Comparison of ENCODE assay signal across 8 cellular contexts in the genomic region with DNA sequence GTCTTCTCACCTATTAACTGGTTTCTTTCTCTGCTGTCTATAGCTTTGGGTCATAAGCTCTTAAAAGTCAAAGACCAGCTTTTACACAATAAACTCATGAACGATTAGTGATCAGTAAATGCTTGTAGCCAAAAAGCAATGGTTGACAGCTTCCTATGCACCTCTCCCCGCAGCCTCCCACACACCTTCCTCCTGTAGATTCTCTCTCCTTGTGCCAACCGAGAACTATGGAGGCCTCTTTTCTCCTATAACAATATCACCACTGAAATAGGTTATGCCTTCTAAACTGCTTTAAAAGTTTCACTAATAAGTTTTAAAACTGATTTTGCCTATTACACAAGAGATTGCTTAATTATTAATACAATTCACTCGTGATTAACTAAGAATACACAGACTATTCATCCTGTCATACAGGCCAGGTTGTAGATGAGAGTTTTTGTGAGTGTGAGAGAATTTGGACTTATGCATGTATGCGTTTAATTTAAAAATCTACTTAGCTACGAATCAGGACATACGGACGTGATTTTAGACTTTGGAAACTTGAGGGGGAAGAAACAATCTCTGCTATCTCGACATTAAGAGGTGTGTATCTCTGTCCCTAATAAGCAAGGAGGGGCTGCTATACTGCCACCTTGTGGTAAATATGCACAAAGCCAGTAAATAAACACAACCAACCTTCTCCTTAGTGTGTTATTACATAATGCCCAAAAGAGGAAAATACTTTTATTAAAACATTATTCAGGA.
A peak's percentile ranks its signal among the peaks of the same experiment; 100 is the strongest.
DNase-seq lines count a peak whose midpoint lies in the region; ATAC-seq and TF ChIP-seq lines count a peak whose summit lies in the region.

No MANE protein-coding gene starts in this region.

- no peak overlapping the region for H3K4ac ChIP-seq in neuronal stem cell (ENCODE audit: low read length)

- H3K27me3 ChIP-seq in CD4-positive, CD25-positive, alpha-beta regulatory T cell (ENCODE audit: control insufficient read depth, insufficient read depth, low read length) = no peaks in the 10 kb centered on the region
- no peaks in the 10 kb centered on the region for H3K27me3 ChIP-seq in neuronal stem cell (ENCODE audit: control insufficient read depth in 3 of 3, insufficient read depth in 3 of 3, low read depth in 1 of 3, low read length in 3 of 3)

- TF ChIP-seq CTCF in fibroblast of mammary gland (conservative IDR thresholded peaks at IDR 0.05; ENCODE audit: control insufficient read depth, insufficient read depth, low read depth, low read length) = peak; percentile 72

- no peak overlapping the region for H2BK120ac ChIP-seq in neuronal stem cell (ENCODE audit: low read depth, low read length)

- WGBS in neuronal stem cell (ENCODE audit: extremely low coverage in 2 of 2, insufficient read length in 2 of 2, insufficient replicate concordance in 1 of 2), 2 donors = no CpG with 5 or more reads among the region's 9 CpGs

- no peaks in the 10 kb centered on the region for H3K36me3 Mint-ChIP-seq in CD4-positive, CD25-positive, alpha-beta regulatory T cell

- H4K91ac ChIP-seq in neuronal stem cell (ENCODE audit: low read depth, low read length, poor library complexity) = no peak overlapping the region

- no peaks in the 10 kb centered on the region for H3K36me3 ChIP-seq in CD4-positive, CD25-positive, alpha-beta regulatory T cell (ENCODE audit: control insufficient read depth, insufficient read depth, low read length)
- H3K36me3 ChIP-seq in neuronal stem cell (replicated peaks in 1 of 2; ENCODE audit: control insufficient read depth in 2 of 2, insufficient read depth in 2 of 2, low read length in 2 of 2) = no peaks in the 10 kb centered on the region

- H2AFZ ChIP-seq in neuronal stem cell (ENCODE audit: low read length) = no peak overlapping the region

- no peaks in the 10 kb centered on the region for H3K4me1 ChIP-seq in CD4-positive, CD25-positive, alpha-beta regulatory T cell (ENCODE audit: control insufficient read depth, insufficient read depth, low read length, poor library complexity, severe bottlenecking)
- no peaks in the 10 kb centered on the region for H3K4me1 ChIP-seq in neuronal stem cell (ENCODE audit: control insufficient read depth in 2 of 2, insufficient read depth in 1 of 2, low read depth in 1 of 2, low read length in 2 of 2)

- no peak overlapping the region for H2BK5ac ChIP-seq in neuronal stem cell (ENCODE audit: low read length)

- H3K9ac ChIP-seq in neuronal stem cell (ENCODE audit: low read depth, low read length, poor library complexity) = no peak overlapping the region

- no peak overlapping the region for H3K4me2 ChIP-seq in neuronal stem cell (ENCODE audit: insufficient read depth, low read length, poor library complexity, severe bottlenecking)

- peaks cover 16% of the 10 kb centered on the region for H3K27me3 Mint-ChIP-seq in CD4-positive, CD25-positive, alpha-beta regulatory T cell

- H3K4me3 Mint-ChIP-seq in CD4-positive, CD25-positive, alpha-beta regulatory T cell = no peak overlapping the region

- H3K79me1 ChIP-seq in neuronal stem cell (ENCODE audit: low read depth, low read length) = no peaks in the 10 kb centered on the region

- no peak overlapping the region for H4K8ac ChIP-seq in neuronal stem cell (ENCODE audit: low read depth, low read length)

- no peaks in the 10 kb centered on the region for H3K9me3 ChIP-seq in CD4-positive, CD25-positive, alpha-beta regulatory T cell (ENCODE audit: control insufficient read depth in 2 of 2, low read length in 2 of 2)
- H3K9me3 ChIP-seq in neuronal stem cell (replicated peaks in 1 of 2; ENCODE audit: control insufficient read depth in 2 of 2, insufficient read depth in 1 of 2, low read depth in 1 of 2, low read length in 2 of 2) = no peaks in the 10 kb centered on the region

- H3K27ac Mint-ChIP-seq in CD4-positive, CD25-positive, alpha-beta regulatory T cell = no peak overlapping the region

- no peak overlapping the region for H3K27ac ChIP-seq in CD4-positive, CD25-positive, alpha-beta regulatory T cell (ENCODE audit: insufficient read depth, low read length, poor library complexity, severe bottlenecking)
- H3K27ac ChIP-seq in neuronal stem cell (replicated peaks; ENCODE audit: low read length) = no peak overlapping the region

- no peak overlapping the region for H2BK15ac ChIP-seq in neuronal stem cell (ENCODE audit: low read length)

- no peak overlapping the region for H3K4me3 ChIP-seq in CD4-positive, CD25-positive, alpha-beta regulatory T cell (ENCODE audit: low read depth, low read length)
- H3K4me3 ChIP-seq in fibroblast of mammary gland (ENCODE audit: control insufficient read depth, low read depth, low read length) (no peak overlapping the region), neuronal stem cell (ENCODE audit: low read length in 2 of 2) (no peak overlapping the region)

- H3K4me1 Mint-ChIP-seq in CD4-positive, CD25-positive, alpha-beta regulatory T cell = no peaks in the 10 kb centered on the region

- no peak overlapping the region for H3K23ac ChIP-seq in neuronal stem cell (ENCODE audit: low read depth, low read length, poor library complexity)

- no peak overlapping the region for H3K14ac ChIP-seq in neuronal stem cell (ENCODE audit: low read length)

- no peak overlapping the region for H2AK5ac ChIP-seq in neuronal stem cell (ENCODE audit: low read depth, low read length)

- H3K9me3 Mint-ChIP-seq in CD4-positive, CD25-positive, alpha-beta regulatory T cell = peaks cover 0 to 6% (median 0%) of the 10 kb centered on the region in 7 donors

- peak in 1 of 2 donors; percentile 37 for ATAC-seq in CD4-positive, CD25-positive, alpha-beta regulatory T cell (ENCODE audit: low read depth in 2 of 2)
- peak; percentile 78 for ATAC-seq in GM18868 (IDR thresholded peaks at IDR 0.05; ENCODE audit: unreplicated experiment)
- ATAC-seq in HG03196 (IDR thresholded peaks at IDR 0.05; ENCODE audit: unreplicated experiment) = no peak

- H2BK12ac ChIP-seq in neuronal stem cell (ENCODE audit: low read length) = no peak overlapping the region

- no peak overlapping the region for H3K18ac ChIP-seq in neuronal stem cell (ENCODE audit: low read length)

- DNase-seq in CD4-positive, CD25-positive, alpha-beta regulatory T cell = peak in 2 of 3 donors; percentile 6 to 42
- DNase-seq in HuH-7 (ENCODE audit: low spot score) (peak; percentile 26), SK-N-DZ (ENCODE audit: low spot score) (peak; percentile 54), fibroblast of mammary gland (ENCODE audit: low read depth) (peak; percentile 70), neuronal stem cell (ENCODE audit: low spot score) (peak; percentile 49), anterior cingulate cortex (lab: John Stamatoyannopoulos, UW) (no peak)

Comparison
In these comparisons a context has a peak if more than half of its experiments do, and no peak if none do; other contexts are left out.
1. DNase-seq: peak in CD4-positive, CD25-positive, alpha-beta regulatory T cell (2 of 3), HuH-7 (single experiment), SK-N-DZ (single experiment), fibroblast of mammary gland (single experiment) and neuronal stem cell (single experiment); none in anterior cingulate cortex (0 of 58).